Comparison of ENCODE assay signal across 21 cellular contexts in genomic region chr1:964691-965525, GRCh38. TPM values are rescaled to one million over a fixed set of nuclear protein-coding genes. Genes with fewer than 3 reads are reported as not detected.
"Had no signal": no experiment of that assay in that cellular context is flagged by ENCODE, and none has a peak within 500 bp of the region (broad histone marks: within the 10 kb centered on the region; RNA-seq: fewer than 3 reads in every experiment).

No MANE protein-coding gene starts in this region.

- H3K27ac Mint-ChIP-seq: activated T-cell treated with anti-CD3 and anti-CD28 coated beads, Interleukin-2, amount 50 U/mL, for 72 hours; brain; dendritic cell treated with granulocyte-macrophage colony-stimulating factor and Interleukin-4, amounts not matched to agents 40 ng/mL and 50 ng/mL, for 4 days; WTC11 had no signal

- H3K4me1 Mint-ChIP-seq: brain had no signal

- H3K27me3 ChIP-seq: testis, upper lobe of left lung had no signal

- H3K27ac ChIP-seq: psoas muscle, testis had no signal

- DNase-seq: activated CD4-positive, alpha-beta T cell treated with anti-CD3 and anti-CD28 coated beads for 4 hours; activated CD8-positive, alpha-beta memory T cell treated with anti-CD3 and anti-CD28 coated beads, Interleukin-2, amount 50 U/mL, for 4 hours; activated CD8-positive, alpha-beta T cell treated with anti-CD3 and anti-CD28 coated beads, Interleukin-2, amount 10 ng/mL, durations not matched to agents 7 days and 5 days; activated naive CD8-positive, alpha-beta T cell treated with anti-CD3 and anti-CD28 coated beads, Interleukin-2, amount 10 ng/mL, durations not matched to agents 7 days and 5 days; activated T-cell treated with anti-CD3 and anti-CD28 coated beads, Interleukin-2, amount 50 U/mL, for 72 hours; central memory CD4-positive, alpha-beta T cell; effector memory CD4-positive, alpha-beta T cell; foreskin melanocyte; head of caudate nucleus; stimulated activated CD4-positive, alpha-beta T cell treated with anti-CD3 and anti-CD28 coated beads, Interleukin-1b, Interleukin-23, amount 100 ng/mL, for 48 hours; stomach; T-helper 1 cell; testis had no signal

- ATAC-seq: psoas muscle, SK-N-SH treated with all-trans-retinoic acid at 6 μM for 48 hours, WTC11 had no signal

- H3K4me3 Mint-ChIP-seq: WTC11 had no signal

- H3K4me3 ChIP-seq: psoas muscle, testis had no signal

- H3K9me3 Mint-ChIP-seq: dendritic cell treated with granulocyte-macrophage colony-stimulating factor and Interleukin-4, amounts not matched to agents 40 ng/mL and 50 ng/mL, for 4 days; WTC11 had no signal

- H3K36me3 Mint-ChIP-seq: activated naive CD8-positive, alpha-beta T cell treated with anti-CD3 and anti-CD28 coated beads, Interleukin-2, amount 10 ng/mL, durations not matched to agents 7 days and 5 days; brain had no signal

- H3K9me3 ChIP-seq: psoas muscle, stomach, testis, upper lobe of left lung had no signal

RNA-seq across cellular contexts. Expression of gene PLEKHN1, which starts 1.4 kb away (rescaled TPM):
- total RNA-seq: psoas muscle had no signal

RNA-seq across cellular contexts. Expression of gene PERM1, which starts 17.0 kb away (rescaled TPM):
- total RNA-seq: activated CD8-positive, alpha-beta T cell treated with anti-CD3 and anti-CD28 coated beads, Interleukin-2, amount 10 ng/mL, durations not matched to agents 7 days and 5 days; activated naive CD8-positive, alpha-beta T cell treated with anti-CD3 and anti-CD28 coated beads, Interleukin-2, amount 10 ng/mL, durations not matched to agents 7 days and 5 days; activated T-cell treated with anti-CD3 and anti-CD28 coated beads, Interleukin-2, amount 50 U/mL, for 72 hours; lung microvascular endothelial cell; osteocyte; WTC11 had no signal
